In genomic region chr10:129897851-129898463, GRCh38 we compare ENCODE assay signal across 17 cellular contexts.
"Had no signal": no experiment of that assay in that cellular context is flagged by ENCODE, and none has a peak within 500 bp of the region (broad histone marks: within the 10 kb centered on the region; RNA-seq: fewer than 3 reads in every experiment).

No MANE protein-coding gene starts in this region.

- H3K27ac Mint-ChIP-seq: activated B cell treated with CpG ODN at 0.5 μM for 24 hours; activated CD4-positive, alpha-beta memory T cell treated with anti-CD3 and anti-CD28 coated beads for 36 hours; activated naive CD8-positive, alpha-beta T cell; T-helper 2 cell treated with Interferon-gamma antibody and Interleukin-4, amounts not matched to agents 5 μg/mL and 100 μg/mL, for 36 hours had no signal

- H3K4me1 Mint-ChIP-seq: activated B cell treated with CpG ODN at 0.5 μM for 24 hours; naive thymus-derived CD8-positive, alpha-beta T cell had no signal

- H3K27me3 ChIP-seq: right atrium auricular region, tibial nerve, uterus had no signal

- H3K4me2 ChIP-seq: hepatocyte had no signal

- H3K27ac ChIP-seq: hepatocyte, lower lobe of right lung, right atrium auricular region, tibial nerve, uterus had no signal

- H3K4me1 ChIP-seq: lower lobe of right lung, uterus had no signal

- H3K79me2 ChIP-seq: hepatocyte had no signal

- H3K9me3 ChIP-seq: lower lobe of right lung, right atrium auricular region, tibial nerve, uterus had no signal

- H2AFZ ChIP-seq: hepatocyte had no signal

- H3K36me3 ChIP-seq: lower lobe of right lung, right atrium auricular region, tibial nerve, uterus had no signal

- H3K4me3 Mint-ChIP-seq: activated B cell treated with CpG ODN at 0.5 μM for 24 hours; activated CD4-positive, alpha-beta memory T cell treated with anti-CD3 and anti-CD28 coated beads for 36 hours; activated naive CD8-positive, alpha-beta T cell; T-helper 2 cell treated with Interferon-gamma antibody and Interleukin-4, amounts not matched to agents 5 μg/mL and 100 μg/mL, for 36 hours had no signal

- DNase-seq: activated B cell treated with CpG ODN at 0.5 μM for 24 hours; activated CD4-positive, alpha-beta memory T cell treated with anti-CD3 and anti-CD28 coated beads for 36 hours; activated CD4-positive, alpha-beta T cell treated with anti-CD3 and anti-CD28 coated beads for 4 hours; effector memory CD4-positive, alpha-beta T cell; islet precursor cell; left colon; lower lobe of right lung; naive thymus-derived CD8-positive, alpha-beta T cell; occipital lobe; stimulated activated naive CD8-positive, alpha-beta T cell treated with anti-CD3 and anti-CD28 coated beads, Interleukin-15, Interleukin-2, amounts not matched to agents 100 U/mL and 50 U/mL, for 24 hours; substantia nigra; uterus had no signal

- H3K36me3 Mint-ChIP-seq: activated CD4-positive, alpha-beta memory T cell treated with anti-CD3 and anti-CD28 coated beads for 36 hours; activated naive CD8-positive, alpha-beta T cell; naive thymus-derived CD8-positive, alpha-beta T cell had no signal

- H3K4me3 ChIP-seq: hepatocyte, lower lobe of right lung, right atrium auricular region, uterus had no signal

- H3K9me3 Mint-ChIP-seq: activated B cell treated with CpG ODN at 0.5 μM for 24 hours; activated CD4-positive, alpha-beta memory T cell treated with anti-CD3 and anti-CD28 coated beads for 36 hours; naive thymus-derived CD8-positive, alpha-beta T cell; T-helper 2 cell treated with Interferon-gamma antibody and Interleukin-4, amounts not matched to agents 5 μg/mL and 100 μg/mL, for 36 hours had no signal
